39 cellular contexts compared by ENCODE assay signal in genomic region chr2:46094689-46095088, GRCh38.
"Had no signal": no experiment of that assay in that cellular context is flagged by ENCODE, and none has a peak within 500 bp of the region (broad histone marks: within the 10 kb centered on the region; RNA-seq: fewer than 3 reads in every experiment).

No MANE protein-coding gene starts in this region.

- H3K27me3 ChIP-seq: adrenal gland, breast epithelium, cardiac muscle cell, colonic mucosa, esophagus squamous epithelium, gastroesophageal sphincter, heart right ventricle had no signal

- ATAC-seq: activated CD4-positive, alpha-beta T cell treated with anti-CD3 and anti-CD28 coated beads for 36 hours; activated CD8-positive, alpha-beta memory T cell treated with anti-CD3 and anti-CD28 coated beads, Interleukin-2, amount 10 ng/mL, durations not matched to agents 7 days and 5 days; activated CD8-positive, alpha-beta T cell treated with anti-CD3 and anti-CD28 coated beads, Interleukin-2, amount 10 ng/mL, durations not matched to agents 7 days and 5 days; activated naive CD8-positive, alpha-beta T cell treated with anti-CD3 and anti-CD28 coated beads, Interleukin-2, amount 50 U/mL, for 24 hours; effector memory CD8-positive, alpha-beta T cell; gastroesophageal sphincter; heart right ventricle; T-helper 17 cell had no signal

- H3K9me3 ChIP-seq: adrenal gland, colonic mucosa had no signal

- H3K27me3 Mint-ChIP-seq: activated CD4-positive, alpha-beta memory T cell treated with anti-CD3 and anti-CD28 coated beads for 36 hours; activated CD4-positive, alpha-beta T cell treated with anti-CD3 and anti-CD28 coated beads for 36 hours; activated CD4-positive, alpha-beta T cell treated with anti-CD3 and anti-CD28 coated beads, Interleukin-2, amount 10 ng/mL, durations not matched to agents 24 days and 14 days; activated CD8-positive, alpha-beta memory T cell treated with anti-CD3 and anti-CD28 coated beads, Interleukin-2, amount 10 ng/mL, durations not matched to agents 7 days and 5 days; activated naive CD4-positive, alpha-beta T cell treated with anti-CD3 and anti-CD28 coated beads, Interleukin-2, amount 50 U/mL, for 24 hours; activated naive CD8-positive, alpha-beta T cell treated with anti-CD3 and anti-CD28 coated beads for 36 hours; activated naive CD8-positive, alpha-beta T cell treated with anti-CD3 and anti-CD28 coated beads, Interleukin-2, amount 50 U/mL, for 24 hours; brain; effector memory CD8-positive, alpha-beta T cell; T-helper 17 cell had no signal

- DNase-seq: activated CD4-positive, alpha-beta memory T cell treated with anti-CD3 and anti-CD28 coated beads for 36 hours; activated CD4-positive, alpha-beta T cell treated with anti-CD3 and anti-CD28 coated beads for 36 hours; activated CD4-positive, alpha-beta T cell treated with anti-CD3 and anti-CD28 coated beads, Interleukin-2, amount 10 ng/mL, durations not matched to agents 24 days and 14 days; activated CD4-positive, CD25-positive, alpha-beta regulatory T cell; activated CD4-positive, CD25-positive, alpha-beta regulatory T cell treated with anti-CD3 and anti-CD28 coated beads, Interleukin-2, amount 50 U/mL, for 72 hours; activated CD8-positive, alpha-beta memory T cell treated with anti-CD3 and anti-CD28 coated beads, Interleukin-2, amount 10 ng/mL, durations not matched to agents 7 days and 5 days; activated CD8-positive, alpha-beta memory T cell treated with anti-CD3 and anti-CD28 coated beads, Interleukin-2, amount 50 U/mL, for 4 hours; activated CD8-positive, alpha-beta T cell treated with anti-CD3 and anti-CD28 coated beads, Interleukin-2, amount 10 ng/mL, durations not matched to agents 7 days and 5 days; activated effector memory CD4-positive, alpha-beta T cell treated with anti-CD3 and anti-CD28 coated beads, Interleukin-2, amount 50 U/mL, for 16 hours; activated naive CD4-positive, alpha-beta T cell treated with anti-CD3 and anti-CD28 coated beads for 36 hours; activated naive CD8-positive, alpha-beta T cell treated with anti-CD3 and anti-CD28 coated beads for 36 hours; activated naive CD8-positive, alpha-beta T cell treated with anti-CD3 and anti-CD28 coated beads, Interleukin-2, amount 50 U/mL, for 24 hours; activated T-cell treated with anti-CD3 and anti-CD28 coated beads, Interleukin-2, amount 50 U/mL, for 1 hour; activated T-cell treated with anti-CD3 and anti-CD28 coated beads, Interleukin-2, amount 50 U/mL, for 48 hours; adrenal gland; amygdala; aorta; central memory CD4-positive, alpha-beta T cell; cerebellar nuclear complex; colonic mucosa; effector CD4-positive, alpha-beta T cell; effector memory CD8-positive, alpha-beta T cell; esophagus squamous epithelium; foreskin melanocyte; heart right ventricle; T-helper 1 cell; T-helper 17 cell; T1000; WERI-Rb-1 had no signal

- H3K4me1 Mint-ChIP-seq: activated naive CD4-positive, alpha-beta T cell treated with anti-CD3 and anti-CD28 coated beads, Interleukin-2, amount 50 U/mL, for 24 hours had no signal

- H3K4me3 ChIP-seq: adrenal gland, breast epithelium, cardiac muscle cell, colonic mucosa, esophagus squamous epithelium, gastroesophageal sphincter, heart right ventricle had no signal

- H3K9me3 Mint-ChIP-seq: activated naive CD4-positive, alpha-beta T cell treated with anti-CD3 and anti-CD28 coated beads, Interleukin-2, amount 50 U/mL, for 24 hours; effector memory CD8-positive, alpha-beta T cell had no signal

- H3K4me1 ChIP-seq: breast epithelium, colonic mucosa had no signal

- H3K27ac ChIP-seq: adrenal gland, cardiac muscle cell, colonic mucosa, epithelial cell of prostate, esophagus squamous epithelium, gastroesophageal sphincter, WERI-Rb-1 had no signal

- H3K27ac Mint-ChIP-seq: activated CD4-positive, alpha-beta memory T cell treated with anti-CD3 and anti-CD28 coated beads for 36 hours; activated CD4-positive, alpha-beta T cell treated with anti-CD3 and anti-CD28 coated beads for 36 hours; activated CD4-positive, alpha-beta T cell treated with anti-CD3 and anti-CD28 coated beads, Interleukin-2, amount 10 ng/mL, durations not matched to agents 24 days and 14 days; activated CD8-positive, alpha-beta memory T cell treated with anti-CD3 and anti-CD28 coated beads, Interleukin-2, amount 10 ng/mL, durations not matched to agents 7 days and 5 days; activated CD8-positive, alpha-beta T cell treated with anti-CD3 and anti-CD28 coated beads, Interleukin-2, amount 10 ng/mL, durations not matched to agents 7 days and 5 days; activated naive CD4-positive, alpha-beta T cell treated with anti-CD3 and anti-CD28 coated beads for 36 hours; activated naive CD4-positive, alpha-beta T cell treated with anti-CD3 and anti-CD28 coated beads, Interleukin-2, amount 50 U/mL, for 24 hours; activated naive CD8-positive, alpha-beta T cell treated with anti-CD3 and anti-CD28 coated beads for 36 hours; activated naive CD8-positive, alpha-beta T cell treated with anti-CD3 and anti-CD28 coated beads, Interleukin-2, amount 50 U/mL, for 24 hours; activated T-helper 1 cell treated with anti-CD3 and anti-CD28 coated beads, Interleukin-12 subunit alpha, Interleukin-12 subunit beta, Interleukin-2, Interleukin-4 antibody, amounts not matched to agents 30 ng/mL and 10 ng/mL and 1 ng/mL, durations not matched to agents 14 hours and 24 hours and 36 hours; activated T-helper 2 cell treated with anti-CD3 and anti-CD28 coated beads, Interferon-gamma antibody, Interleukin-2, Interleukin-4, amounts not matched to agents 10 μg/mL and 5 μg/mL and 100 μg/mL, durations not matched to agents 14 hours and 24 hours and 36 hours; brain; effector memory CD8-positive, alpha-beta T cell; T-helper 17 cell; T-helper 2 cell treated with Interferon-gamma antibody and Interleukin-4, amounts not matched to agents 5 μg/mL and 100 μg/mL, for 36 hours had no signal

- H3K4me3 Mint-ChIP-seq: activated CD4-positive, alpha-beta memory T cell treated with anti-CD3 and anti-CD28 coated beads for 36 hours; activated CD4-positive, alpha-beta T cell treated with anti-CD3 and anti-CD28 coated beads for 36 hours; activated CD4-positive, alpha-beta T cell treated with anti-CD3 and anti-CD28 coated beads, Interleukin-2, amount 10 ng/mL, durations not matched to agents 24 days and 14 days; activated CD8-positive, alpha-beta memory T cell treated with anti-CD3 and anti-CD28 coated beads, Interleukin-2, amount 10 ng/mL, durations not matched to agents 7 days and 5 days; activated CD8-positive, alpha-beta T cell treated with anti-CD3 and anti-CD28 coated beads, Interleukin-2, amount 10 ng/mL, durations not matched to agents 7 days and 5 days; activated naive CD4-positive, alpha-beta T cell treated with anti-CD3 and anti-CD28 coated beads for 36 hours; activated naive CD4-positive, alpha-beta T cell treated with anti-CD3 and anti-CD28 coated beads, Interleukin-2, amount 50 U/mL, for 24 hours; activated naive CD8-positive, alpha-beta T cell treated with anti-CD3 and anti-CD28 coated beads for 36 hours; activated naive CD8-positive, alpha-beta T cell treated with anti-CD3 and anti-CD28 coated beads, Interleukin-2, amount 50 U/mL, for 24 hours; activated T-helper 1 cell treated with anti-CD3 and anti-CD28 coated beads, Interleukin-12 subunit alpha, Interleukin-12 subunit beta, Interleukin-2, Interleukin-4 antibody, amounts not matched to agents 30 ng/mL and 10 ng/mL and 1 ng/mL, durations not matched to agents 14 hours and 24 hours and 36 hours; brain; effector memory CD8-positive, alpha-beta T cell; T-helper 17 cell; T-helper 2 cell treated with Interferon-gamma antibody and Interleukin-4, amounts not matched to agents 5 μg/mL and 100 μg/mL, for 36 hours had no signal

- FAIRE-seq: endothelial cell of umbilical vein had no signal

- H3K36me3 ChIP-seq: adrenal gland, breast epithelium, cardiac muscle cell, colonic mucosa, WERI-Rb-1 had no signal
